9 cellular contexts compared by ENCODE assay signal in the genomic region with DNA sequence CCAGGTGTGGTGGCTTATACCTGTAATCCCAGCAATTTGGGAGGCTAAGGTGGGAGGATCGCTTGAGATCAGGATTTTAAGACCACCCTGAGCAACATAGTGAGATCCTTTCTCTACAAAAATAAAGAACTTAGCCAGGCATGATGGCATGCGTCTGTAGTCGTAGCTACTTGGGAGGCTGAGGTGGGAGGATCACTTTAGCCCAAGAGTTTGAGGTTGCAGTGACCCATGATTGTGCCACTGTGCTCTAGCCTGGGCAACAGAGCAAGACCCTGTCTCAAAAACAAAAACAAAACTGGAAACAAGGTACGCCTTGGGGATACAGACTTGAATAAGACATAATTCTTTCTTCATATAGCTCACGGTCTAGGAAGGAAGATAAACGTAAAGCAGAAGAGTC.
"Had no signal": no experiment of that assay in that cellular context is flagged by ENCODE, and none has a peak within 500 bp of the region (broad histone marks: within the 10 kb centered on the region; RNA-seq: fewer than 3 reads in every experiment).

No MANE protein-coding gene starts in this region.

- H3K4me3 Mint-ChIP-seq: IgD-negative memory B cell had no signal

- H3K36me3 Mint-ChIP-seq: IgD-negative memory B cell had no signal

- H3K27ac Mint-ChIP-seq: IgD-negative memory B cell had no signal

- DNase-seq: IMR-90, KBM-7, KG1 had no signal

- H3K9ac ChIP-seq: KMS-11 had no signal

- ATAC-seq: HepG2, K562 had no signal

- H3K27ac ChIP-seq: HL-60, KMS-11 had no signal

- H3K4me3 ChIP-seq: K562 had no signal

- H3K4me2 ChIP-seq: KMS-11 had no signal

- FAIRE-seq: HepG2, HTR-8/SVneo, K562 had no signal
